28 cellular contexts compared by ENCODE assay signal in the genomic region with DNA sequence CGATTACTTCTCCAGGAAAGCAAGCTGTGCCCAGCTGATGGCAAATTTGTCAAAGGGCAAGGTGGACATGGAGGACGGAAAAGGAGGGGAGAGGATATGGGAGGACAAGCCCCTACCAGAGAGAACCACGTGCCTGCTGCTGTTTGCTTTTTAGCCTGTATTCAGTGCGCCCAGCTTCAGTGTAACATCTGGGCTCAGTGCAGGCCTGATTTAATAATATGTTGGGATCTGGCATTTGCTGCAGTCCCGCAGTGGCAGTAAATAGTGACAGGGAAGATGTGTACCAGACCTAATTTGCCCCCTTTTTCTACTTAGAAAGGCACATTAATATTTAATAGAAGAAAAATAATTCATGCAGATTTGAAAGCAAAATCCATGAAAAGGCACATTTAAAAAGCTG.
"Had no signal": no experiment of that assay in that cellular context is flagged by ENCODE, and none has a peak within 500 bp of the region (broad histone marks: within the 10 kb centered on the region; RNA-seq: fewer than 3 reads in every experiment).

No MANE protein-coding gene starts in this region.

- H3K4me1 ChIP-seq: left lung, parathyroid adenoma, prostate gland, right atrium auricular region, suprapubic skin, transverse colon had no signal

- H3K27ac ChIP-seq: esophagus squamous epithelium, heart right ventricle, left lung, neural progenitor cell, parathyroid adenoma, prostate gland, right atrium auricular region, suprapubic skin, transverse colon had no signal

- H2AFZ ChIP-seq: neural progenitor cell, parathyroid adenoma had no signal

- DNase-seq: cortex of kidney; effector memory CD8-positive, alpha-beta T cell; erythroblast; esophagus squamous epithelium; foreskin melanocyte; glutamatergic neuron; heart right ventricle; hippocampal formation; left cardiac atrium; left lung; mesenchymal stem cell; mucosa of descending colon; naive B cell; stimulated activated CD4-positive, alpha-beta T cell treated with anti-CD3 and anti-CD28 coated beads, Interleukin-12 subunit alpha, Interleukin-12 subunit beta, amount 100 ng/mL, for 4 hours; stimulated activated CD4-positive, alpha-beta T cell treated with anti-CD3 and anti-CD28 coated beads, Interleukin-1b, Interleukin-23, amount 100 ng/mL, for 48 hours; stimulated activated CD4-positive, alpha-beta T cell treated with anti-CD3 and anti-CD28 coated beads, Interleukin-4, amount 100 ng/mL, for 1 hour; stimulated activated CD8-positive, alpha-beta memory T cell treated with anti-CD3 and anti-CD28 coated beads, Interleukin-4, amount 100 ng/mL, for 48 hours; stimulated activated naive CD4-positive, alpha-beta T cell; stimulated activated naive CD8-positive, alpha-beta T cell treated with anti-CD3 and anti-CD28 coated beads, Interleukin-15, amount 100 ng/mL, for 72 hours; transverse colon had no signal

- H3K79me2 ChIP-seq: parathyroid adenoma had no signal

- H3K4me2 ChIP-seq: neural progenitor cell, smooth muscle cell had no signal

- FAIRE-seq: endometrium, islet of Langerhans had no signal

- H3K9ac ChIP-seq: neural progenitor cell, parathyroid adenoma had no signal

- H3K9me3 ChIP-seq: esophagus squamous epithelium, heart right ventricle, left lung, mucosa of descending colon, prostate gland, right atrium auricular region, suprapubic skin, transverse colon had no signal

- H3K36me3 ChIP-seq: esophagus squamous epithelium, heart right ventricle, left lung, neural progenitor cell, prostate gland, right atrium auricular region, suprapubic skin, transverse colon had no signal

- H3K27me3 ChIP-seq: esophagus squamous epithelium, left lung, neural progenitor cell, right atrium auricular region, suprapubic skin, transverse colon had no signal

- H3K4me3 ChIP-seq: esophagus squamous epithelium, heart right ventricle, left lung, mucosa of descending colon, neural progenitor cell, prostate gland, right atrium auricular region, smooth muscle cell, suprapubic skin, transverse colon had no signal
